Comparison of ENCODE assay signal across 1 cellular context in the genomic region with DNA sequence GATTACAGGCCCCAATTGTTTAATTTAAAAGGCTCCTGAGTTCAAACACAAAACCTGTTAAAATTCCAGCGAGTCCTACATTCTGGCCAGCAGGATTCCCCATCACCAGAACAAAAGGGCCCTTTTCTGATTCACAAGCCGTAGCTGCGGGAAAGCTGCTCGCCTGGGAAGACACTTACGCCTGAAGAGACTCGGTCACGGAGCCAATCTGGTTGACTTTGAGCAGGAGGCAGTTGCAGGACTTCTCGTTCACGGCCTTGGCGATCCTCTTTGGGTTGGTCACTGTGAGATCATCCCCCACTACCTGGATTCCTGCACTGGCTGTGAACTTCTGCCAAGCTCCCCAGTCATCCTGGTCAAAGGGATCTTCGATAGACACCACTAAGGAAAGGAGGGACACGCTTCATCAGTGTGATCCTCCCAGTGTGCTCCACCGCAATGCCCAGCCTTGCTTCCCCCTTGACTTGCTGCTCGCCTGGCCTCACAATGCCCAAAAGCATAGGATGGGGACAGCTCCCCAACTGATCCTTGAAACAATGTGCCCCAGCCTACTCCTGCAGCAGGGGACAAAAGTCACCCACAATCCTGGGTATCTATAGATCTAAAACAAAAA.
TF ChIP-seq lines count a peak whose summit lies in the region.

No MANE protein-coding gene starts in this region.

TF ChIP-seq in endothelial cell of umbilical vein, 7 proteins besides CTCF, POLR2A, EP300 and RAD21 (continued from another document):
- TF ChIP-seq GATA2 (IDR thresholded peaks at IDR 0.05; ENCODE audit: insufficient read depth, insufficient read length, low read depth, low read length) = no peak
